Comparison of ENCODE assay signal across 11 cellular contexts in the genomic region with DNA sequence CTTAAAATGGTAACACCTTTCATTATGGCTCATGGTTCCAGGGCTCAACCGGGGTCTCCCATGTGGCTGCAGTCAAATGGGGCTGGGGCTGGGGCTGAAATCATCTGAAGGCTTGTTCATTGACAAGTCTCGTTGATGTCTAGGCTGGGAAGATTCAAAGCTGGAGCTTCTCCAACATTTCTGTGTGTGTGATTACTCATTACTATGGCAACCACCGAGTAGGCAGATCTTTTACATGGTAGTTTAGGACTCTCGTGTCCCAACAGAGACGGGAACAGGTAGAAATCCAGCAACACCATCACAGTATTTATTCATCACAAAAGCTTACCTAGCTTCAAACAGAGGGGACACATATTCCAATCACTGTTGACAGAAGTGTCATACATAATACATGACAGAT. TPM values are rescaled to one million over a fixed set of nuclear protein-coding genes. Genes with fewer than 3 reads are reported as not detected.
DNase-seq lines count a peak whose midpoint lies in the region; ATAC-seq and TF ChIP-seq lines count a peak whose summit lies in the region.
"Had no signal": no experiment of that assay in that cellular context is flagged by ENCODE, and none has a peak within 500 bp of the region (broad histone marks: within the 10 kb centered on the region; RNA-seq: fewer than 3 reads in every experiment).

No MANE protein-coding gene starts in this region.

- TF ChIP-seq EP300 in SK-N-SH (IDR thresholded peaks at IDR 0.05; ENCODE audit: borderline replicate concordance in 1 of 2, low read depth in 1 of 2, low read length in 1 of 2) = no peak

- DNase-seq in SK-N-SH (no peak), T-cell (no peak), fibroblast of villous mesenchyme (ENCODE audit: low read depth) (peak; percentile 70), pons (ENCODE audit: low spot score) (peak; percentile 38), mucosa of gallbladder (ENCODE audit: low spot score) (no peak), NOMO-1 (lab: John Stamatoyannopoulos, UW; ENCODE audit: unreplicated experiment in 2 of 2) (no peak), NCI-H774 (lab: John Stamatoyannopoulos, UW) (no peak)
- DNase-seq: stomach had no signal

- H3K4me1 ChIP-seq in SK-N-SH (ENCODE audit: control insufficient read depth in 1 of 2, insufficient read depth in 2 of 2, low read depth in 1 of 2, low read length in 1 of 2) = peaks cover 0 to 4% of the 10 kb centered on the region in 2 experiments; a peak in 2 of 4 replicates

- no peak for TF ChIP-seq CTCF in SK-N-SH (IDR thresholded peaks at IDR 0.05)
- no peak for TF ChIP-seq CTCF in fibroblast of villous mesenchyme (IDR thresholded peaks at IDR 0.05; ENCODE audit: insufficient read depth, low read depth, low read length)

- peak overlapping the region in 1 of 2 donors; percentile 11 for H3K27ac Mint-ChIP-seq in T-cell
- H3K27ac Mint-ChIP-seq: dendritic cell treated with granulocyte-macrophage colony-stimulating factor and Interleukin-4, amounts not matched to agents 40 ng/mL and 50 ng/mL, for 4 days; IgD-negative memory B cell had no signal

- H3K27me3 Mint-ChIP-seq in T-cell = no peaks in the 10 kb centered on the region
- H3K27me3 Mint-ChIP-seq: dendritic cell treated with granulocyte-macrophage colony-stimulating factor and Interleukin-4, amounts not matched to agents 40 ng/mL and 50 ng/mL, for 4 days; IgD-negative memory B cell had no signal

- no peak for TF ChIP-seq RAD21 in SK-N-SH (IDR thresholded peaks at IDR 0.05; ENCODE audit: low read length)

- no peaks in the 10 kb centered on the region for H3K27me3 ChIP-seq in SK-N-SH (ENCODE audit: insufficient read depth)
- H3K27me3 ChIP-seq: stomach had no signal

- H3K9ac ChIP-seq in SK-N-SH = no peak overlapping the region

- H2AFZ ChIP-seq in SK-N-SH (ENCODE audit: low read depth) = no peak overlapping the region

- H3K79me2 ChIP-seq in SK-N-SH (ENCODE audit: insufficient read depth) = peaks cover 100% of the 10 kb centered on the region

- no peaks in the 10 kb centered on the region for H3K9me3 ChIP-seq in SK-N-SH
- H3K9me3 ChIP-seq: stomach had no signal

- peaks cover 10 to 15% of the 10 kb centered on the region in 2 experiments for H3K36me3 ChIP-seq in SK-N-SH (replicated peaks in 1 of 2; ENCODE audit: control insufficient read depth in 1 of 2, insufficient read depth in 2 of 2, low read length in 1 of 2)

- no peaks in the 10 kb centered on the region for H3K9me2 ChIP-seq in SK-N-SH

- H3K36me3 Mint-ChIP-seq in T-cell = peaks cover 26% of the 10 kb centered on the region

- H3K4me3 ChIP-seq in SK-N-SH (ENCODE audit: low read depth in 2 of 2, low read length in 1 of 2) (no peak overlapping the region), fibroblast of villous mesenchyme (ENCODE audit: low read depth, low read length) (no peak overlapping the region)
- H3K4me3 ChIP-seq: stomach had no signal

- CTCF ChIA-PET in SK-N-SH (lab: Yijun Ruan, JAX) = interaction anchor here (0.7 to 1.6 kb wide), 2 partner anchors 16 to 70 kb away, joined by 3 to 4 read pairs; no protein-coding TSS in a partner anchor
- CTCF ChIA-PET in T-cell (lab: Charles Lee) = interaction anchor here (0.7 to 1.2 kb wide), 3 partner anchors 11 to 38 kb away, joined by 3 read pairs; no protein-coding TSS in a partner anchor

- H4K20me1 ChIP-seq in SK-N-SH (ENCODE audit: insufficient read depth) = peaks cover 98% of the 10 kb centered on the region

- POLR2A ChIA-PET in SK-N-SH (lab: Yijun Ruan, JAX) = no interaction called here
- POLR2A ChIA-PET in T-cell (lab: Charles Lee) = no interaction called here

- peaks cover 79 to 85% (median 81%) of the 10 kb centered on the region in 3 donors for H3K4me1 Mint-ChIP-seq in T-cell

- no peaks in the 10 kb centered on the region for H3K9me3 Mint-ChIP-seq in T-cell
- H3K9me3 Mint-ChIP-seq: dendritic cell treated with granulocyte-macrophage colony-stimulating factor and Interleukin-4, amounts not matched to agents 40 ng/mL and 50 ng/mL, for 4 days had no signal

- H3K4me3 Mint-ChIP-seq in T-cell = peak overlapping the region; percentile 9 to 69 (median 38)
- H3K4me3 Mint-ChIP-seq: dendritic cell treated with granulocyte-macrophage colony-stimulating factor and Interleukin-4, amounts not matched to agents 40 ng/mL and 50 ng/mL, for 4 days had no signal

- no peak overlapping the region for H3K27ac ChIP-seq in SK-N-SH (ENCODE audit: low read depth in 2 of 2, low read length in 1 of 2)
- H3K27ac ChIP-seq: stomach had no signal

- peaks cover 3% of the 10 kb centered on the region for H3F3A ChIP-seq in SK-N-SH (replicated peaks; ENCODE audit: insufficient read depth)

- H3K4me2 ChIP-seq in SK-N-SH = no peak overlapping the region

- 76% methylated on average over 5 of the region's 5 CpGs for WGBS in SK-N-SH (ENCODE audit: low lambda C conversion rate)

- peak; percentile 54; the same call in 2 of the 3 replicates for ATAC-seq in SK-N-SH treated with all-trans-retinoic acid at 6 μM for 48 hours
- peak in 2 of 4 experiments; percentile 12 to 37 for ATAC-seq in T-cell (replicated peaks in 1 of 4)

TF ChIP-seq in SK-N-SH treated with all-trans-retinoic acid at 6 μM for 48 hours, 23 proteins besides CTCF, POLR2A, EP300 and RAD21:
- no peak for TF ChIP-seq ARNTL (CRISPR knock-in tag; IDR thresholded peaks at IDR 0.05; ENCODE audit: borderline replicate concordance, low read depth)

TF ChIP-seq in SK-N-SH, 30 proteins besides CTCF, POLR2A, EP300 and RAD21:
- TF ChIP-seq TEAD4 (IDR thresholded peaks at IDR 0.05; ENCODE audit: borderline replicate concordance, insufficient read depth) = no peak
- no peak for TF ChIP-seq FOXM1 (IDR thresholded peaks at IDR 0.05; ENCODE audit: low read depth)
- TF ChIP-seq ELF1 (IDR thresholded peaks at IDR 0.05) = no peak
- no peak for TF ChIP-seq FOSL2 (IDR thresholded peaks at IDR 0.05; ENCODE audit: borderline replicate concordance, low read depth)
- TF ChIP-seq CHD2 (IDR thresholded peaks at IDR 0.05; ENCODE audit: low read length, partially characterized antibody) = no peak
- no peak for TF ChIP-seq MXI1 (IDR thresholded peaks at IDR 0.05; ENCODE audit: low read depth, low read length)
- TF ChIP-seq, protein P1, sequence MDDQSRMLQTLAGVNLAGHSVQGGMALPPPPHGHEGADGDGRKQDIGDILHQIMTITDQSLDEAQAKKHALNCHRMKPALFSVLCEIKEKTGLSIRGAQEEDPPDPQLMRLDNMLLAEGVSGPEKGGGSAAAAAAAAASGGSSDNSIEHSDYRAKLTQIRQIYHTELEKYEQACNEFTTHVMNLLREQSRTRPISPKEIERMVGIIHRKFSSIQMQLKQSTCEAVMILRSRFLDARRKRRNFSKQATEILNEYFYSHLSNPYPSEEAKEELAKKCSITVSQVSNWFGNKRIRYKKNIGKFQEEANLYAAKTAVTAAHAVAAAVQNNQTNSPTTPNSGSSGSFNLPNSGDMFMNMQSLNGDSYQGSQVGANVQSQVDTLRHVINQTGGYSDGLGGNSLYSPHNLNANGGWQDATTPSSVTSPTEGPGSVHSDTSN (IDR thresholded peaks at IDR 0.05) = no peak
- no peak for TF ChIP-seq USF1 (IDR thresholded peaks at IDR 0.05; ENCODE audit: borderline replicate concordance, low read depth)

RNA-seq across cellular contexts. Expression of gene YTHDC1, which starts 7.8 kb away (rescaled TPM):
- polyA plus RNA-seq in SK-N-SH (2012; rRNA removed) = 21.0 and 31.3 TPM in 2 replicates
- 26.9 and 27.7 TPM in 2 replicates for polyA plus RNA-seq in SK-N-SH (2012; cell fraction: cytosol; rRNA removed)
- 49.1 and 84.9 TPM in 2 replicates for polyA plus RNA-seq in SK-N-SH (2012; cell fraction: nucleus; rRNA removed)
- total RNA-seq in T-cell = 100 to 1,000 TPM; 163 to 233 (median 171) TPM
- 34.8 and 43.2 TPM in 2 replicates for total RNA-seq in fibroblast of villous mesenchyme
- total RNA-seq in mucosa of gallbladder = 75.2 TPM

Comparison
In these comparisons a context has a peak if more than half of its experiments do, and no peak if none do; other contexts are left out.
1. DNase-seq: peak in fibroblast of villous mesenchyme (single experiment) and pons (single experiment); none in SK-N-SH (single experiment), T-cell (0 of 34), mucosa of gallbladder (single experiment), NOMO-1 (0 of 2) and NCI-H774 (single experiment).